ENCODE assay signal across 8 cellular contexts in the genomic region with DNA sequence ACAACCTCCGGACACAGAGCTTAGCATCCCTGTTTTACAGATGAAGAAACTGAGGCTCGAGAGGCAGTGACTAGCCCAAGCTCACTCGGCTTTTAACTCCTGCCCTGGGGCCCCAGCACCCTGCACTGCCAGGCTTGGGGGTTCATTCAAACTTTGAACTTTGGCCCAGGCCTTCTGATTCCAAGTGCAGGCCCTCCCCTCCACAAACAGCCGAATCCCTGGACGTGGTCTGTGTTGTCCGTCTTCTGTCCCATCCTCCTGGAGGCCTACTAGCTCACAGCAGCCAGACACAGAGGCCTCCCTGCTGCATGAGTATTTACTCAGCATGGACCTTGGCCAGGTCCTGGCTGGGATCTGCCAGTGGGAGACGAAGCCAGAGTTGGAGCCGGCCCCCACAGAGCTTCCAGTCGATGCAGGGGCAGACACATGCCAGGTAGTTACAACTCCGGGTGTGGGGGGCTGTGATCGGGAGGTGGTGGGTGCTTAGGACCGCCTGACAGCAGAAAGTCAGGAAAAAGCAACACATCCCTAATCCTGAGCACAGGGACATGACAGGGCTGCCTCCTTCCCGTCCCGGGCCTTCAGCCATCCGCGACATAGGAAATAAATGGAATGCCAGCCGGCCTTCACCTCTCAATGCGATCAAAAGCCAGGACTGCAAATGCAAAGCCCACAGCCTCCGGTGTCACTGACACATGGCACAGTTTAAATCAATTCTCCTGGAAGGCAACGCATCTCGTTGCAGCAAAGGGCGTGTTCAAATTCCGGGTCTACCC. TPM values are rescaled to one million over a fixed set of nuclear protein-coding genes. Genes with fewer than 3 reads are reported as not detected.
DNase-seq lines count a peak whose midpoint lies in the region; ATAC-seq and TF ChIP-seq lines count a peak whose summit lies in the region.

No MANE protein-coding gene starts in this region.

- H3K36me3 ChIP-seq in trophoblast cell (ENCODE audit: control insufficient read depth in 1 of 2, insufficient read depth in 2 of 2, low read length in 2 of 2), result peaks cover 0 to 5% of the 10 kb centered on the region in 2 experiments

- peak overlapping the region; percentile 27 for H3K4ac ChIP-seq in trophoblast cell (ENCODE audit: low read depth, low read length)

- TF ChIP-seq CTCF in activated B cell treated with CpG ODN at 0.5 μM for 24 hours (IDR thresholded peaks at IDR 0.05), result no peak
- peak; percentile 5 for TF ChIP-seq CTCF in foreskin fibroblast (IDR thresholded peaks at IDR 0.05; ENCODE audit: low read depth, low read length)
- TF ChIP-seq CTCF in GM20000 (IDR thresholded peaks at IDR 0.05; ENCODE audit: extremely low read depth, missing control alignments), result no peak

- no peaks in the 10 kb centered on the region for H3K9me3 Mint-ChIP-seq in activated B cell treated with CpG ODN at 0.5 μM for 24 hours

- intact Hi-C loops in activated B cell treated with CpG ODN at 0.5 μM for 24 hours (cut with micrococcal nuclease), result no loop called here

- no peaks in the 10 kb centered on the region for H3K27me3 ChIP-seq in trophoblast cell (ENCODE audit: insufficient read depth, low read length)

- no CpG with 5 or more reads among the region's 23 CpGs for WGBS in trophoblast cell (ENCODE audit: extremely low coverage, insufficient coverage, insufficient read length)

- H2BK12ac ChIP-seq in trophoblast cell (ENCODE audit: low read length), result peak overlapping the region; percentile 17

- H3K27ac ChIP-seq in trophoblast cell (ENCODE audit: low read depth, low read length), result no peak overlapping the region

- peaks cover 20% of the 10 kb centered on the region for H3K79me2 ChIP-seq in trophoblast cell (ENCODE audit: control insufficient read depth, insufficient read depth, low read length, poor library complexity)

- DNase-seq in EH (ENCODE audit: low read depth) (peak; percentile 86), activated B cell treated with CpG ODN at 0.5 μM for 24 hours (no peak), foreskin fibroblast (peak; percentile 69 to 81), trophoblast cell (peak in 1 of 2 donors; percentile 59), NCI-H2196 treated with DMSO at 0.1 percent for 48 hours (lab: John Stamatoyannopoulos, UW; ENCODE audit: unreplicated experiment) (no peak), GM20000 (ENCODE audit: low spot score) (no peak)
- no peak for DNase-seq in activated CD8-positive, alpha-beta memory T cell treated with anti-CD3 and anti-CD28 coated beads, Interleukin-2, amount 50 U/mL, for 48 hours

- H3K36me3 Mint-ChIP-seq in activated B cell treated with CpG ODN at 0.5 μM for 24 hours (ENCODE audit: low read depth), result no peaks in the 10 kb centered on the region

- peak overlapping the region; percentile 82 for H3K4me3 Mint-ChIP-seq in activated B cell treated with CpG ODN at 0.5 μM for 24 hours

- peaks cover 92% of the 10 kb centered on the region for H3K4me1 Mint-ChIP-seq in activated B cell treated with CpG ODN at 0.5 μM for 24 hours

- peak overlapping the region; percentile 98 for H3K27ac Mint-ChIP-seq in activated B cell treated with CpG ODN at 0.5 μM for 24 hours

- peak overlapping the region; percentile 25 for H4K8ac ChIP-seq in trophoblast cell (ENCODE audit: low read depth, low read length)

- H2BK120ac ChIP-seq in trophoblast cell (ENCODE audit: insufficient read depth, low read length, poor library complexity), result peak overlapping the region; percentile 18

- POLR2A ChIA-PET in activated B cell treated with CpG ODN at 0.5 μM for 24 hours (lab: Charles Lee), result interaction anchor here (0.6 to 5.1 kb wide), 2 partner anchors 22 to 94 kb away, joined by 3 to 89 read pairs; no protein-coding TSS in a partner anchor

- H3K4me2 ChIP-seq in trophoblast cell (ENCODE audit: low read length), result peak overlapping the region; percentile 32

- peaks cover 49 to 59% of the 10 kb centered on the region in 2 experiments for H3K4me1 ChIP-seq in trophoblast cell (ENCODE audit: control insufficient read depth in 1 of 2, insufficient read depth in 2 of 2, low read length in 2 of 2)

- peaks cover 5% of the 10 kb centered on the region for H3K9me3 ChIP-seq in trophoblast cell (ENCODE audit: insufficient read depth, low read depth, low read length)

- CTCF ChIA-PET in activated B cell treated with CpG ODN at 0.5 μM for 24 hours (lab: Charles Lee), result interaction anchor here (1.1 to 12.1 kb wide), 2 partner anchors 22 to 39 kb away, joined by 3 to 190 read pairs; no protein-coding TSS in a partner anchor

- no peak overlapping the region for H3K23ac ChIP-seq in trophoblast cell (ENCODE audit: low read length)

- peak overlapping the region; percentile 11 for H2AK5ac ChIP-seq in trophoblast cell (ENCODE audit: low read length)

- H4K91ac ChIP-seq in trophoblast cell (ENCODE audit: low read depth, low read length), result peak overlapping the region; percentile 3

- no peak overlapping the region for H2AFZ ChIP-seq in trophoblast cell (ENCODE audit: insufficient read depth, low read length, poor library complexity)

- ATAC-seq in activated B cell treated with CpG ODN at 0.5 μM for 24 hours (ENCODE audit: low read depth) (no peak), GM21825 (IDR thresholded peaks at IDR 0.05; ENCODE audit: unreplicated experiment) (no peak)

- H3K18ac ChIP-seq in trophoblast cell (ENCODE audit: low read length), result peak overlapping the region; percentile 43

- H3K27me3 Mint-ChIP-seq in activated B cell treated with CpG ODN at 0.5 μM for 24 hours, result no peaks in the 10 kb centered on the region

- peak overlapping the region; percentile 26 for H3K14ac ChIP-seq in trophoblast cell (ENCODE audit: low read length)

- H2BK5ac ChIP-seq in trophoblast cell (ENCODE audit: low read depth, low read length, poor library complexity), result peak overlapping the region; percentile 8

- H3K79me1 ChIP-seq in trophoblast cell (ENCODE audit: low read length), result peaks cover 22% of the 10 kb centered on the region

- H3K4me3 ChIP-seq in foreskin fibroblast (ENCODE audit: low read depth in 1 of 2, low read length in 2 of 2) (peak overlapping the region; percentile 29 to 41), trophoblast cell (ENCODE audit: low read depth, low read length) (no peak overlapping the region)

- no peak overlapping the region for H4K12ac ChIP-seq in trophoblast cell (ENCODE audit: low read depth, low read length)

- H3K9ac ChIP-seq in trophoblast cell (ENCODE audit: low read length), result no peak overlapping the region

RNA-seq across cellular contexts. Expression of gene IFFO2, which starts 7.4 kb away (rescaled TPM):
- total RNA-seq in activated B cell treated with CpG ODN at 0.5 μM for 24 hours, result 13.0 and 13.6 TPM in 2 replicates
- polyA plus RNA-seq in trophoblast cell (2013), result 18.2 and 19.5 TPM in 2 replicates

RNA-seq across cellular contexts. Expression of gene ALDH4A1, which starts 46.7 kb away (rescaled TPM):
- total RNA-seq in activated B cell treated with CpG ODN at 0.5 μM for 24 hours, result 6.5 and 7.1 TPM in 2 replicates
- 34.2 and 35.7 TPM in 2 replicates for polyA plus RNA-seq in trophoblast cell (2013)

Comparison
In these comparisons a context has a peak if more than half of its experiments do, and no peak if none do; other contexts are left out.
1. DNase-seq: peak in EH (single experiment) and foreskin fibroblast (2 of 2); none in activated B cell treated with CpG ODN at 0.5 μM for 24 hours (single experiment), NCI-H2196 treated with DMSO at 0.1 percent for 48 hours (single experiment), activated CD8-positive, alpha-beta memory T cell treated with anti-CD3 and anti-CD28 coated beads, Interleukin-2, amount 50 U/mL, for 48 hours (single experiment) and GM20000 (single experiment).